Comparison of ENCODE assay signal across 24 cellular contexts in the genomic region with DNA sequence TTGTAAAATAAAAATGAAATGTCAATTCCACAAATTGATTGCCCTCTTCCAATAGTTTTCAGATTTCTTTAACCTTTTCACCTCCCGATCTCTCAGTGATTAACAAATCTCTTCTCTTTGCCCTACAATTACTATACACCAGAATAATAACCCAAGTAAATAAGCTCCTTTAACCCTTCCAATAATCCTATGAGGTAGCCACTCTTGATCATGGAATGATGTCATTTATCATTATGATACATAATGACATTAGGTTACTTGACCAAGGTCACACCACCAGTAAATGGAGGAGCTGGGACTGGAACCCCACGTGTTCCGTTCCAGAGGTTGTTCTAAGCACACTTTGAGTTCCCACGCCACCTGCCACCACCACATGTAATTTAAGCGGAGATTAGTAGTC.
"Had no signal": no experiment of that assay in that cellular context is flagged by ENCODE, and none has a peak within 500 bp of the region (broad histone marks: within the 10 kb centered on the region; RNA-seq: fewer than 3 reads in every experiment).

No MANE protein-coding gene starts in this region.

- H3K27ac ChIP-seq: gastroesophageal sphincter, heart left ventricle, hepatocyte, left lung, neutrophil, parathyroid adenoma, suprapubic skin, transverse colon had no signal

- H3K4me1 ChIP-seq: gastroesophageal sphincter, parathyroid adenoma had no signal

- H3K79me2 ChIP-seq: hepatocyte, parathyroid adenoma had no signal

- H3K4me3 Mint-ChIP-seq: naive thymus-derived CD4-positive, alpha-beta T cell; stimulated activated naive CD8-positive, alpha-beta T cell treated with anti-CD3 and anti-CD28 coated beads, Interleukin-15, amount 100 ng/mL, for 72 hours had no signal

- H3K27me3 Mint-ChIP-seq: naive thymus-derived CD4-positive, alpha-beta T cell had no signal

- H3K4me3 ChIP-seq: gastroesophageal sphincter, heart left ventricle, hepatocyte, left lung, smooth muscle cell, suprapubic skin, transverse colon had no signal

- H3K36me3 Mint-ChIP-seq: naive thymus-derived CD4-positive, alpha-beta T cell had no signal

- H3K36me3 ChIP-seq: gastroesophageal sphincter, heart left ventricle, left lung, neutrophil, suprapubic skin, transverse colon had no signal

- DNase-seq: cerebellar nuclear complex; cortex of kidney; foreskin fibroblast; heart left ventricle; left cardiac atrium; left lung; mesendoderm; midbrain; naive thymus-derived CD4-positive, alpha-beta T cell; stimulated activated CD4-positive, alpha-beta T cell treated with anti-CD3 and anti-CD28 coated beads, Interleukin-12 subunit alpha, Interleukin-12 subunit beta, amount 100 ng/mL, for 4 hours; stimulated activated CD4-positive, alpha-beta T cell treated with anti-CD3 and anti-CD28 coated beads, Interleukin-1b, Interleukin-23, amount 100 ng/mL, for 48 hours; stimulated activated CD4-positive, alpha-beta T cell treated with anti-CD3 and anti-CD28 coated beads, Interleukin-4, amount 100 ng/mL, for 1 hour; stimulated activated CD8-positive, alpha-beta memory T cell treated with anti-CD3 and anti-CD28 coated beads, Interleukin-4, amount 100 ng/mL, for 48 hours; stimulated activated naive CD4-positive, alpha-beta T cell; stimulated activated naive CD8-positive, alpha-beta T cell treated with anti-CD3 and anti-CD28 coated beads, Interleukin-15, amount 100 ng/mL, for 72 hours; transverse colon had no signal

- H3K27ac Mint-ChIP-seq: naive thymus-derived CD4-positive, alpha-beta T cell; stimulated activated naive CD8-positive, alpha-beta T cell treated with anti-CD3 and anti-CD28 coated beads, Interleukin-15, amount 100 ng/mL, for 72 hours had no signal

- H2AFZ ChIP-seq: hepatocyte, parathyroid adenoma had no signal

- H3K9me3 ChIP-seq: gastroesophageal sphincter, heart left ventricle, left lung, neutrophil, suprapubic skin, transverse colon had no signal

- H3K9ac ChIP-seq: parathyroid adenoma had no signal

- H3K27me3 ChIP-seq: gastroesophageal sphincter, heart left ventricle, hepatocyte, left lung, neutrophil, suprapubic skin, transverse colon had no signal

- H3K9me3 Mint-ChIP-seq: naive thymus-derived CD4-positive, alpha-beta T cell; stimulated activated naive CD8-positive, alpha-beta T cell treated with anti-CD3 and anti-CD28 coated beads, Interleukin-15, amount 100 ng/mL, for 72 hours had no signal

- ATAC-seq: esophagus mucosa; gastroesophageal sphincter; heart left ventricle; left cardiac atrium; naive thymus-derived CD4-positive, alpha-beta T cell; sciatic nerve; stimulated activated naive CD8-positive, alpha-beta T cell treated with anti-CD3 and anti-CD28 coated beads, Interleukin-15, amount 100 ng/mL, for 72 hours had no signal
